Comparison of ENCODE assay signal across 3 cellular contexts in the genomic region with DNA sequence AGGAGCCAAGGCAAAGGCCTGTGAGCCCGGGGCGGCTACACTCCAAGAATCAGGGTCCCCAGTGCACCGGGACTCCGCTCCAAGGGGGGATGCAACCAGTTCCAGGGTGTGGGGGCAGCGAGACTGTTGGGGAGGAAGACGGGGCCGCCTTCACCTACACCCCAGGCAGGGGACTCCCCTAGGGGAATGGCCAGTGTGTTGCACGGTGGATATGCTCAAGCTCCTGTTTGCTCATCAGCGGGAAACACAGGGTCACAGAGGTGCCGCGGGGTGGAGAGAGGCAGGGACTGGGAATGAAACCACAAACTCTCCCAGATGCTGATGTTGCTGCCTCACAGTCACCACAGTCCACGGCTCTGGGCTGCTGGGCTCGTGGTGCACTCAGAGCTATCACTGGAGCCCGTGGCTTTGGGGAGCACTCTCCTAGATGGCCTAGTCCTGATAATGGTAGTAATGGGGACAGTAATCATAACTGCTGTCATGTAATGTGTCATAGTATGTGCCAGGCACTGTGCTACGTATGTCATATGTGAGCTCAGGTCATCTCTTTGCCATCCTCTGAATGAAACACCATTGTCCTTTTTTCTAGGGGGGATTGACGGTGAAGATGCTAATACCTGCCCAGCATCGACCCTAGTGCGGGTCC. TPM values are rescaled to one million over a fixed set of nuclear protein-coding genes. Genes with fewer than 3 reads are reported as not detected.
"Had no signal": no experiment of that assay in that cellular context is flagged by ENCODE, and none has a peak within 500 bp of the region (broad histone marks: within the 10 kb centered on the region; RNA-seq: fewer than 3 reads in every experiment).

No MANE protein-coding gene starts in this region.

RNA-seq across cellular contexts. Expression of a gene that starts 5.2 kb away (rescaled TPM):
- total RNA-seq: H9, HT-29, IMR-90 had no signal
- polyA plus RNA-seq: IMR-90 had no signal
